8 cellular contexts compared by ENCODE assay signal in genomic region chrX:116204947-116205346, GRCh38. TPM values are rescaled to one million over a fixed set of nuclear protein-coding genes. Genes with fewer than 3 reads are reported as not detected.
DNase-seq lines count a peak whose midpoint lies in the region; ATAC-seq and TF ChIP-seq lines count a peak whose summit lies in the region.

No MANE protein-coding gene starts in this region.

- no TSS peak for BruUV-seq in Panc1 (replicated peaks; lab: Mats Ljungman, UMichigan)

- in situ Hi-C loops in Panc1 (cut with HindIII; ENCODE audit: low pct_unique_long_range_greater_than_20kb, low sequenced_read_pairs) = no loop called here

- H3K36me3 ChIP-seq in Panc1 (ENCODE audit: control insufficient read depth, insufficient read depth, low read length) (no peaks in the 10 kb centered on the region), upper lobe of left lung (no peaks in the 10 kb centered on the region)

- no peak overlapping the region for H3K4me3 Mint-ChIP-seq in glutamatergic neuron (ENCODE audit: unreplicated experiment)

- no peaks in the 10 kb centered on the region for H3K36me3 Mint-ChIP-seq in glutamatergic neuron (ENCODE audit: unreplicated experiment)

- intact Hi-C loops in Panc1 (cut with micrococcal nuclease; ENCODE audit: unreplicated experiment) = no loop called here

- TF ChIP-seq EP300 in upper lobe of left lung (IDR thresholded peaks at IDR 0.05) = no peak

- TF ChIP-seq CTCF in Panc1 (IDR thresholded peaks at IDR 0.05) = peak; percentile 65
- peak; percentile 61 for TF ChIP-seq CTCF in glutamatergic neuron (IDR thresholded peaks at IDR 0.05; ENCODE audit: partially characterized antibody, unreplicated experiment)
- TF ChIP-seq CTCF in upper lobe of left lung (IDR thresholded peaks at IDR 0.05) = peak in 5 of 6 experiments; percentile 32 to 64 (median 50)

- peak; percentile 61 for ATAC-seq in GM21723 (IDR thresholded peaks at IDR 0.05; ENCODE audit: unreplicated experiment)
- ATAC-seq in Panc1 = no peak
- ATAC-seq in upper lobe of left lung (ENCODE audit: low FRiP score in 2 of 2) = no peak
- ATAC-seq in GM19467 (IDR thresholded peaks at IDR 0.05; ENCODE audit: unreplicated experiment) = no peak

- H3K27ac Mint-ChIP-seq in glutamatergic neuron (ENCODE audit: unreplicated experiment) = no peak overlapping the region

- H3K27me3 ChIP-seq in Panc1 (ENCODE audit: control insufficient read depth, insufficient read depth, low read length) (no peaks in the 10 kb centered on the region), upper lobe of left lung (no peaks in the 10 kb centered on the region)

- no peak for TF ChIP-seq POLR2A in upper lobe of left lung (IDR thresholded peaks at IDR 0.05)

- H3K9me3 Mint-ChIP-seq in glutamatergic neuron (ENCODE audit: unreplicated experiment) = no peaks in the 10 kb centered on the region

- H3K4me1 Mint-ChIP-seq in glutamatergic neuron (ENCODE audit: low read depth, unreplicated experiment) = no peaks in the 10 kb centered on the region

- H3K9me3 ChIP-seq in Panc1 (ENCODE audit: control insufficient read depth, insufficient read depth, low read depth, low read length) (no peaks in the 10 kb centered on the region), upper lobe of left lung (no peaks in the 10 kb centered on the region)

- DNase-seq in Ammon's horn (ENCODE audit: low spot score) (peak; percentile 7), Panc1 (ENCODE audit: low read depth, low spot score) (no peak), glutamatergic neuron (no peak), upper lobe of left lung (no peak), cerebellar nuclear complex (lab: John Stamatoyannopoulos, UW) (no peak)
- DNase-seq in activated T-cell treated with anti-CD3 and anti-CD28 coated beads, Interleukin-2, amount 50 U/mL, for 48 hours = no peak

- H3K27me3 Mint-ChIP-seq in glutamatergic neuron (ENCODE audit: unreplicated experiment) = no peaks in the 10 kb centered on the region

- CTCF ChIA-PET in Panc1 (lab: Charles Lee) = no interaction called here

- POLR2A ChIA-PET in Panc1 (lab: Charles Lee) = no interaction called here

- H3K27ac ChIP-seq in Panc1 (ENCODE audit: low read length) = no peak overlapping the region
- no peak overlapping the region for H3K27ac ChIP-seq in upper lobe of left lung

- 0 to 6% methylated on average over 3 of the region's 3 CpGs for WGBS in upper lobe of left lung, 2 donors

- no peaks in the 10 kb centered on the region for H3K4me1 ChIP-seq in Panc1 (ENCODE audit: control insufficient read depth, insufficient read depth, low read length)
- H3K4me1 ChIP-seq in upper lobe of left lung = no peaks in the 10 kb centered on the region

- no peak overlapping the region for H3K4me3 ChIP-seq in Panc1 (ENCODE audit: low read depth in 2 of 2, low read length in 2 of 2)
- H3K4me3 ChIP-seq in upper lobe of left lung = no peak overlapping the region

RNA-seq across cellular contexts. Expression of gene AGTR2, which starts 34.4 kb away (rescaled TPM):
- total RNA-seq in Panc1 (2021; ENCODE audit: unreplicated experiment) (0.05 TPM), glutamatergic neuron (ENCODE audit: unreplicated experiment) (not detected), upper lobe of left lung (10 to 100 TPM in 2 of 6 donors, 1 to 10 TPM in 3, under 1 TPM in 1; 0.44 to 20.7 (median 4.9) TPM)
- polyA plus RNA-seq in Panc1 (2012; ENCODE audit: insufficient read length) = not detected
